Comparison of ENCODE assay signal across 1 cellular context in genomic region chr20:35447082-35447789, GRCh38.
TF ChIP-seq lines count a peak whose summit lies in the region.

No MANE protein-coding gene starts in this region.

TF ChIP-seq in GM12878, 131 proteins besides CTCF, POLR2A, EP300 and RAD21:
- 0 out of 2 replicates have a peak, but pooled peaks have one; percentile 66 for TF ChIP-seq SMARCA5 (IDR thresholded peaks at IDR 0.05)
- peak; percentile 14 for TF ChIP-seq PBX3 (IDR thresholded peaks at IDR 0.05; ENCODE audit: insufficient replicate concordance, low read depth, low read length)
- 0 out of 2 replicates have a peak, but pooled peaks have one; percentile 17 for TF ChIP-seq ZSCAN29 (IDR thresholded peaks at IDR 0.05)
- peak; percentile 70 for TF ChIP-seq YY1 (IDR thresholded peaks at IDR 0.05; ENCODE audit: low read depth, low read length)
- no peak for TF ChIP-seq MXI1 (IDR thresholded peaks at IDR 0.05; ENCODE audit: low read depth, low read length)
- 0 out of 2 replicates have a peak, but pooled peaks have one; percentile 50 for TF ChIP-seq MLLT1 (IDR thresholded peaks at IDR 0.05)
- TF ChIP-seq SRF (IDR thresholded peaks at IDR 0.05; ENCODE audit: low read depth in 2 of 2, low read length in 2 of 2): no peak
- TF ChIP-seq KAT2A (conservative IDR thresholded peaks at IDR 0.05; ENCODE audit: control insufficient read depth, low read depth, low read length): no peak
- peak; percentile 69; the same call in 1 of the 2 replicates for TF ChIP-seq PKNOX1 (IDR thresholded peaks at IDR 0.05)
- TF ChIP-seq SMC3 (IDR thresholded peaks at IDR 0.05; ENCODE audit: borderline replicate concordance, low read length): peak; percentile 58; the same call in 1 of the 2 replicates
- TF ChIP-seq NFXL1 (IDR thresholded peaks at IDR 0.05; ENCODE audit: borderline replicate concordance): no peak
